ENCODE assay signal across 1 cellular context in the genomic region with DNA sequence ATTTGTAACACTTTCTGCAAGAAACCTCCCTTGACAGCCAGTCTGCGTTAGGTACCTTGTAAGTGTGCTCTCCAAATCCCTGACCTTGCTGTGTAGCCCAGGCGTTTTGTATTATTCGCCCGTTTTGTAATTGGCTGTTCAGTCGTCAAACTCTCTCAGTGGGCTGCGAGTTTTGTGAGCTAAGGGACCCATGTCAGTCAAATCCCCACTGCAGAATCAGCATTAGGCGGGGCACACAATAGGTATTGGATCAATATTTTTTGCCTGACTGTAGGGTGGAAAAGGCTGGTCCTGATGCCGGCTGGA.
TF ChIP-seq lines count a peak whose summit lies in the region.

No MANE protein-coding gene starts in this region.

TF ChIP-seq in HepG2, 621 proteins besides CTCF, POLR2A, EP300 and RAD21 (continues in another document):
- TF ChIP-seq, protein P1, sequence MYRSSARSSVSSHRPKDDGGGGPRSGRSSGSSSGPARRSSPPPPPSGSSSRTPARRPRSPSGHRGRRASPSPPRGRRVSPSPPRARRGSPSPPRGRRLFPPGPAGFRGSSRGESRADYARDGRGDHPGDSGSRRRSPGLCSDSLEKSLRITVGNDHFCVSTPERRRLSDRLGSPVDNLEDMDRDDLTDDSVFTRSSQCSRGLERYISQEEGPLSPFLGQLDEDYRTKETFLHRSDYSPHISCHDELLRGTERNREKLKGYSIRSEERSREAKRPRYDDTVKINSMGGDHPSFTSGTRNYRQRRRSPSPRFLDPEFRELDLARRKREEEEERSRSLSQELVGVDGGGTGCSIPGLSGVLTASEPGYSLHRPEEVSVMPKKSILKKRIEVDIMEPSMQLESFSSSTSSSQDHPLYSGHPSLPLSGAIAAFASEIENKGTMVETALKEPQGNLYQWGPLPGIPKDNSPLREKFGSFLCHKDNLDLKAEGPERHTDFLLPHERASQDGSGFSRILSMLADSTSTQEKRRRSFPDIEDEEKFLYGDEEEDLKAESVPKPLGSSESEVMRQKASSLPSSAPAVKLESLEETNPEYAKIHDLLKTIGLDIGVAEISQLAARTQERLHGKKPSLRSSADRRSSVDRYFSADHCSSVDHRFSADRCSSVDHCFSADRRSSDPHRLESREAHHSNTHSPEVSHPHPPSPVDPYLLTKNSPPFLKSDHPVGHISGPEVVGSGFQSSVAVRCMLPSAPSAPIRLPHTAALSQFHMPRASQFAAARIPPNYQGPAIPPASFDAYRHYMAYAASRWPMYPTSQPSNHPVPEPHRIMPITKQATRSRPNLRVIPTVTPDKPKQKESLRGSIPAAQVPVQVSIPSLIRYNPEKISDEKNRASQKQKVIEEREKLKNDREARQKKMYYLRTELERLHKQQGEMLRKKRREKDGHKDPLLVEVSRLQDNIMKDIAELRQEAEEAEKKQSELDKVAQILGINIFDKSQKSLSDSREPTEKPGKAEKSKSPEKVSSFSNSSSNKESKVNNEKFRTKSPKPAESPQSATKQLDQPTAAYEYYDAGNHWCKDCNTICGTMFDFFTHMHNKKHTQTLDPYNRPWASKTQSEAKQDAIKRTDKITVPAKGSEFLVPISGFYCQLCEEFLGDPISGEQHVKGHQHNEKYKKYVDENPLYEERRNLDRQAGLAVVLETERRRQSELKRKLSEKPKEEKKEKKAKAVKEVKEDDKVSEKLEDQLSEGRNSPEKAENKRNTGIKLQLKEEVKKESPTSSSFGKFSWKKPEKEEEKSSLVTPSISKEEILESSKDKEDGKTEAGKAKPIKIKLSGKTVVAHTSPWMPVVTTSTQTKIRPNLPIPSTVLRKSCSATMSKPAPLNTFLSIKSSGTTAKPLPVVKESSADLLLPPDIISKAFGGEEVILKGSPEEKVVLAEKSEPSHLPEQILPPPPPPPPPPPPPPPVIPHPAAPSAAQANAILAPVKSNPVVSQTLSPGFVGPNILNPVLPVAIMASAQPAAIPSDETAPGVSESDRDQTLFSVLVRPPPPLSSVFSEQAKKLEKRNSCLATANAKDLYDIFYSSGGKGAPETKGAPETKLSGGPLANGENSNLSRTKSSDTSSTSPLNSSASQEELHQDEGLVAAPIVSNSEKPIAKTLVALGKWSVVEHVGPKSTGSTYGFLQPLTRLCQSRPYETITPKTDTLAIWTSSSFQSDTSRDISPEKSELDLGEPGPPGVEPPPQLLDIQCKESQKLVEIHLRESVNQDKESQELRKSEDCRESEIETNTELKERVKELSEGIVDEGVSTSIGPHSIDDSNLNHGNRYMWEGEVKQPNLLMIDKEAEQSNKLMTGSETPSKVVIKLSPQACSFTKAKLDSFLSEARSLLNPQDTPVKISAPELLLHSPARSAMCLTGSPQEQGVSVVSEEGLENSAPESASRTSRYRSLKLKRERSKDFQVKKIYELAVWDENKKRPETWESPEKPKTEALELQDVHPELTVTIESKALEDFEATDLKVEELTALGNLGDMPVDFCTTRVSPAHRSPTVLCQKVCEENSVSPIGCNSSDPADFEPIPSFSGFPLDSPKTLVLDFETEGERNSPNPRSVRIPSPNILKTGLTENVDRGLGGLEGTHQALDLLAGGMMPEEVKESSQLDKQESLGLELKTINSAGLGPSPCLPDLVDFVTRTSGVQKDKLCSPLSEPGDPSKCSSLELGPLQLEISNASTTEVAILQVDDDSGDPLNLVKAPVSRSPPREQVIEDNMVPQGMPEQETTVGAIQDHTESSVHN (CRISPR knock-in tag; IDR thresholded peaks at IDR 0.05) = 0 out of 2 replicates have a peak, but pooled peaks have one; percentile 52
- TF ChIP-seq MXI1 (IDR thresholded peaks at IDR 0.05; ENCODE audit: borderline replicate concordance, low read depth, low read length) = no peak
- TF ChIP-seq, protein P2, sequence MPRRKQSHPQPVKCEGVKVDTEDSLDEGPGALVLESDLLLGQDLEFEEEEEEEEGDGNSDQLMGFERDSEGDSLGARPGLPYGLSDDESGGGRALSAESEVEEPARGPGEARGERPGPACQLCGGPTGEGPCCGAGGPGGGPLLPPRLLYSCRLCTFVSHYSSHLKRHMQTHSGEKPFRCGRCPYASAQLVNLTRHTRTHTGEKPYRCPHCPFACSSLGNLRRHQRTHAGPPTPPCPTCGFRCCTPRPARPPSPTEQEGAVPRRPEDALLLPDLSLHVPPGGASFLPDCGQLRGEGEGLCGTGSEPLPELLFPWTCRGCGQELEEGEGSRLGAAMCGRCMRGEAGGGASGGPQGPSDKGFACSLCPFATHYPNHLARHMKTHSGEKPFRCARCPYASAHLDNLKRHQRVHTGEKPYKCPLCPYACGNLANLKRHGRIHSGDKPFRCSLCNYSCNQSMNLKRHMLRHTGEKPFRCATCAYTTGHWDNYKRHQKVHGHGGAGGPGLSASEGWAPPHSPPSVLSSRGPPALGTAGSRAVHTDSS (CRISPR knock-in tag; conservative IDR thresholded peaks at IDR 0.05) = no peak
- TF ChIP-seq SMAD1 (CRISPR knock-in tag; IDR thresholded peaks at IDR 0.05; ENCODE audit: borderline replicate concordance, low read depth) = no peak
- no peak for TF ChIP-seq ZNF674 (CRISPR knock-in tag; IDR thresholded peaks at IDR 0.05; ENCODE audit: low read depth)
- no peak for TF ChIP-seq RAD51 (IDR thresholded peaks at IDR 0.05; ENCODE audit: borderline replicate concordance)
- TF ChIP-seq, protein P3, sequence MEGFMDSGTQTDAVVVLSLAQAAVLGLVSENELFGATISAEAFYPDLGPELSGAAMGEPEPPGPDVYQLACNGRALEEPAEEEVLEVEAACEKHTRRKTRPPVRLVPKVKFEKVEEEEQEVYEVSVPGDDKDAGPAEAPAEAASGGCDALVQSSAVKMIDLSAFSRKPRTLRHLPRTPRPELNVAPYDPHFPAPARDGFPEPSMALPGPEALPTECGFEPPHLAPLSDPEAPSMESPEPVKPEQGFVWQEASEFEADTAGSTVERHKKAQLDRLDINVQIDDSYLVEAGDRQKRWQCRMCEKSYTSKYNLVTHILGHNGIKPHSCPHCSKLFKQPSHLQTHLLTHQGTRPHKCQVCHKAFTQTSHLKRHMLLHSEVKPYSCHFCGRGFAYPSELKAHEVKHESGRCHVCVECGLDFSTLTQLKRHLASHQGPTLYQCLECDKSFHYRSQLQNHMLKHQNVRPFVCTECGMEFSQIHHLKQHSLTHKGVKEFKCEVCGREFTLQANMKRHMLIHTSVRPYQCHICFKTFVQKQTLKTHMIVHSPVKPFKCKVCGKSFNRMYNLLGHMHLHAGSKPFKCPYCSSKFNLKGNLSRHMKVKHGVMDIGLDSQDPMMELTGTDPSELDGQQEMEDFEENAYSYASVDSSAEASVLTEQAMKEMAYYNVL (CRISPR knock-in tag; IDR thresholded peaks at IDR 0.05; ENCODE audit: borderline replicate concordance) = no peak
- TF ChIP-seq, protein P4, sequence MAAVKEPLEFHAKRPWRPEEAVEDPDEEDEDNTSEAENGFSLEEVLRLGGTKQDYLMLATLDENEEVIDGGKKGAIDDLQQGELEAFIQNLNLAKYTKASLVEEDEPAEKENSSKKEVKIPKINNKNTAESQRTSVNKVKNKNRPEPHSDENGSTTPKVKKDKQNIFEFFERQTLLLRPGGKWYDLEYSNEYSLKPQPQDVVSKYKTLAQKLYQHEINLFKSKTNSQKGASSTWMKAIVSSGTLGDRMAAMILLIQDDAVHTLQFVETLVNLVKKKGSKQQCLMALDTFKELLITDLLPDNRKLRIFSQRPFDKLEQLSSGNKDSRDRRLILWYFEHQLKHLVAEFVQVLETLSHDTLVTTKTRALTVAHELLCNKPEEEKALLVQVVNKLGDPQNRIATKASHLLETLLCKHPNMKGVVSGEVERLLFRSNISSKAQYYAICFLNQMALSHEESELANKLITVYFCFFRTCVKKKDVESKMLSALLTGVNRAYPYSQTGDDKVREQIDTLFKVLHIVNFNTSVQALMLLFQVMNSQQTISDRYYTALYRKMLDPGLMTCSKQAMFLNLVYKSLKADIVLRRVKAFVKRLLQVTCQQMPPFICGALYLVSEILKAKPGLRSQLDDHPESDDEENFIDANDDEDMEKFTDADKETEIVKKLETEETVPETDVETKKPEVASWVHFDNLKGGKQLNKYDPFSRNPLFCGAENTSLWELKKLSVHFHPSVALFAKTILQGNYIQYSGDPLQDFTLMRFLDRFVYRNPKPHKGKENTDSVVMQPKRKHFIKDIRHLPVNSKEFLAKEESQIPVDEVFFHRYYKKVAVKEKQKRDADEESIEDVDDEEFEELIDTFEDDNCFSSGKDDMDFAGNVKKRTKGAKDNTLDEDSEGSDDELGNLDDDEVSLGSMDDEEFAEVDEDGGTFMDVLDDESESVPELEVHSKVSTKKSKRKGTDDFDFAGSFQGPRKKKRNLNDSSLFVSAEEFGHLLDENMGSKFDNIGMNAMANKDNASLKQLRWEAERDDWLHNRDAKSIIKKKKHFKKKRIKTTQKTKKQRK (IDR thresholded peaks at IDR 0.05; ENCODE audit: low read length) = no peak
- TF ChIP-seq MBNL3 (CRISPR knock-in tag; conservative IDR thresholded peaks at IDR 0.05) = no peak
- TF ChIP-seq ZNF451 (CRISPR knock-in tag; IDR thresholded peaks at IDR 0.05) = 0 out of 2 replicates have a peak, but pooled peaks have one; percentile 56
- TF ChIP-seq, protein P5, sequence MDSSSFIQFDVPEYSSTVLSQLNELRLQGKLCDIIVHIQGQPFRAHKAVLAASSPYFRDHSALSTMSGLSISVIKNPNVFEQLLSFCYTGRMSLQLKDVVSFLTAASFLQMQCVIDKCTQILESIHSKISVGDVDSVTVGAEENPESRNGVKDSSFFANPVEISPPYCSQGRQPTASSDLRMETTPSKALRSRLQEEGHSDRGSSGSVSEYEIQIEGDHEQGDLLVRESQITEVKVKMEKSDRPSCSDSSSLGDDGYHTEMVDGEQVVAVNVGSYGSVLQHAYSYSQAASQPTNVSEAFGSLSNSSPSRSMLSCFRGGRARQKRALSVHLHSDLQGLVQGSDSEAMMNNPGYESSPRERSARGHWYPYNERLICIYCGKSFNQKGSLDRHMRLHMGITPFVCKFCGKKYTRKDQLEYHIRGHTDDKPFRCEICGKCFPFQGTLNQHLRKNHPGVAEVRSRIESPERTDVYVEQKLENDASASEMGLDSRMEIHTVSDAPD (CRISPR knock-in tag; IDR thresholded peaks at IDR 0.05) = peak; percentile 10; the same call in 1 of the 2 replicates
- TF ChIP-seq THYN1 (CRISPR knock-in tag; IDR thresholded peaks at IDR 0.05; ENCODE audit: borderline replicate concordance, low read depth) = no peak
- TF ChIP-seq TOPORS (CRISPR knock-in tag; IDR thresholded peaks at IDR 0.05) = no peak
- TF ChIP-seq, protein P6, sequence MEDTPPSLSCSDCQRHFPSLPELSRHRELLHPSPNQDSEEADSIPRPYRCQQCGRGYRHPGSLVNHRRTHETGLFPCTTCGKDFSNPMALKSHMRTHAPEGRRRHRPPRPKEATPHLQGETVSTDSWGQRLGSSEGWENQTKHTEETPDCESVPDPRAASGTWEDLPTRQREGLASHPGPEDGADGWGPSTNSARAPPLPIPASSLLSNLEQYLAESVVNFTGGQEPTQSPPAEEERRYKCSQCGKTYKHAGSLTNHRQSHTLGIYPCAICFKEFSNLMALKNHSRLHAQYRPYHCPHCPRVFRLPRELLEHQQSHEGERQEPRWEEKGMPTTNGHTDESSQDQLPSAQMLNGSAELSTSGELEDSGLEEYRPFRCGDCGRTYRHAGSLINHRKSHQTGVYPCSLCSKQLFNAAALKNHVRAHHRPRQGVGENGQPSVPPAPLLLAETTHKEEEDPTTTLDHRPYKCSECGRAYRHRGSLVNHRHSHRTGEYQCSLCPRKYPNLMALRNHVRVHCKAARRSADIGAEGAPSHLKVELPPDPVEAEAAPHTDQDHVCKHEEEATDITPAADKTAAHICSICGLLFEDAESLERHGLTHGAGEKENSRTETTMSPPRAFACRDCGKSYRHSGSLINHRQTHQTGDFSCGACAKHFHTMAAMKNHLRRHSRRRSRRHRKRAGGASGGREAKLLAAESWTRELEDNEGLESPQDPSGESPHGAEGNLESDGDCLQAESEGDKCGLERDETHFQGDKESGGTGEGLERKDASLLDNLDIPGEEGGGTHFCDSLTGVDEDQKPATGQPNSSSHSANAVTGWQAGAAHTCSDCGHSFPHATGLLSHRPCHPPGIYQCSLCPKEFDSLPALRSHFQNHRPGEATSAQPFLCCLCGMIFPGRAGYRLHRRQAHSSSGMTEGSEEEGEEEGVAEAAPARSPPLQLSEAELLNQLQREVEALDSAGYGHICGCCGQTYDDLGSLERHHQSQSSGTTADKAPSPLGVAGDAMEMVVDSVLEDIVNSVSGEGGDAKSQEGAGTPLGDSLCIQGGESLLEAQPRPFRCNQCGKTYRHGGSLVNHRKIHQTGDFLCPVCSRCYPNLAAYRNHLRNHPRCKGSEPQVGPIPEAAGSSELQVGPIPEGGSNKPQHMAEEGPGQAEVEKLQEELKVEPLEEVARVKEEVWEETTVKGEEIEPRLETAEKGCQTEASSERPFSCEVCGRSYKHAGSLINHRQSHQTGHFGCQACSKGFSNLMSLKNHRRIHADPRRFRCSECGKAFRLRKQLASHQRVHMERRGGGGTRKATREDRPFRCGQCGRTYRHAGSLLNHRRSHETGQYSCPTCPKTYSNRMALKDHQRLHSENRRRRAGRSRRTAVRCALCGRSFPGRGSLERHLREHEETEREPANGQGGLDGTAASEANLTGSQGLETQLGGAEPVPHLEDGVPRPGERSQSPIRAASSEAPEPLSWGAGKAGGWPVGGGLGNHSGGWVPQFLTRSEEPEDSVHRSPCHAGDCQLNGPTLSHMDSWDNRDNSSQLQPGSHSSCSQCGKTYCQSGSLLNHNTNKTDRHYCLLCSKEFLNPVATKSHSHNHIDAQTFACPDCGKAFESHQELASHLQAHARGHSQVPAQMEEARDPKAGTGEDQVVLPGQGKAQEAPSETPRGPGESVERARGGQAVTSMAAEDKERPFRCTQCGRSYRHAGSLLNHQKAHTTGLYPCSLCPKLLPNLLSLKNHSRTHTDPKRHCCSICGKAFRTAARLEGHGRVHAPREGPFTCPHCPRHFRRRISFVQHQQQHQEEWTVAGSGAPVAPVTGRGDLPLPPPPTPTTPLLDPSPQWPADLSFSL (CRISPR knock-in tag; IDR thresholded peaks at IDR 0.05) = no peak
- no peak for TF ChIP-seq ZNF317 (CRISPR knock-in tag; IDR thresholded peaks at IDR 0.05)
- TF ChIP-seq ESRRA (CRISPR knock-in tag; IDR thresholded peaks at IDR 0.05; ENCODE audit: low read depth) = 0 out of 2 replicates have a peak, but pooled peaks have one; percentile 5
- no peak for TF ChIP-seq BRD4 (CRISPR knock-in tag; IDR thresholded peaks at IDR 0.05)
- no peak for TF ChIP-seq MYC (CRISPR knock-in tag; IDR thresholded peaks at IDR 0.05; ENCODE audit: borderline replicate concordance)
- TF ChIP-seq ZNF431 (CRISPR knock-in tag; IDR thresholded peaks at IDR 0.05; ENCODE audit: borderline replicate concordance, low read depth) = no peak
- TF ChIP-seq GABPB1 (CRISPR knock-in tag; IDR thresholded peaks at IDR 0.05) = no peak
- 0 out of 2 replicates have a peak, but pooled peaks have one; percentile 3 for TF ChIP-seq GZF1 (CRISPR knock-in tag; IDR thresholded peaks at IDR 0.05)
- TF ChIP-seq ZFP36 (IDR thresholded peaks at IDR 0.05; ENCODE audit: borderline replicate concordance, low read depth, low read length, partially characterized antibody) = no peak
- TF ChIP-seq FOSL2 (CRISPR knock-in tag; IDR thresholded peaks at IDR 0.05) = no peak
- TF ChIP-seq, protein P7, sequence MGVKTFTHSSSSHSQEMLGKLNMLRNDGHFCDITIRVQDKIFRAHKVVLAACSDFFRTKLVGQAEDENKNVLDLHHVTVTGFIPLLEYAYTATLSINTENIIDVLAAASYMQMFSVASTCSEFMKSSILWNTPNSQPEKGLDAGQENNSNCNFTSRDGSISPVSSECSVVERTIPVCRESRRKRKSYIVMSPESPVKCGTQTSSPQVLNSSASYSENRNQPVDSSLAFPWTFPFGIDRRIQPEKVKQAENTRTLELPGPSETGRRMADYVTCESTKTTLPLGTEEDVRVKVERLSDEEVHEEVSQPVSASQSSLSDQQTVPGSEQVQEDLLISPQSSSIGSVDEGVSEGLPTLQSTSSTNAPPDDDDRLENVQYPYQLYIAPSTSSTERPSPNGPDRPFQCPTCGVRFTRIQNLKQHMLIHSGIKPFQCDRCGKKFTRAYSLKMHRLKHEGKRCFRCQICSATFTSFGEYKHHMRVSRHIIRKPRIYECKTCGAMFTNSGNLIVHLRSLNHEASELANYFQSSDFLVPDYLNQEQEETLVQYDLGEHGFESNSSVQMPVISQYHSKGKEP (CRISPR knock-in tag; IDR thresholded peaks at IDR 0.05) = no peak
- TF ChIP-seq, protein P8, sequence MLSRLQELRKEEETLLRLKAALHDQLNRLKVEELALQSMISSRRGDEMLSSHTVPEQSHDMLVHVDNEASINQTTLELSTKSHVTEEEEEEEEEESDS (CRISPR knock-in tag; IDR thresholded peaks at IDR 0.05; ENCODE audit: borderline replicate concordance) = no peak
- TF ChIP-seq BRCA1 (CRISPR knock-in tag; IDR thresholded peaks at IDR 0.05) = no peak
